Comparison of ENCODE assay signal across 24 cellular contexts in the genomic region with DNA sequence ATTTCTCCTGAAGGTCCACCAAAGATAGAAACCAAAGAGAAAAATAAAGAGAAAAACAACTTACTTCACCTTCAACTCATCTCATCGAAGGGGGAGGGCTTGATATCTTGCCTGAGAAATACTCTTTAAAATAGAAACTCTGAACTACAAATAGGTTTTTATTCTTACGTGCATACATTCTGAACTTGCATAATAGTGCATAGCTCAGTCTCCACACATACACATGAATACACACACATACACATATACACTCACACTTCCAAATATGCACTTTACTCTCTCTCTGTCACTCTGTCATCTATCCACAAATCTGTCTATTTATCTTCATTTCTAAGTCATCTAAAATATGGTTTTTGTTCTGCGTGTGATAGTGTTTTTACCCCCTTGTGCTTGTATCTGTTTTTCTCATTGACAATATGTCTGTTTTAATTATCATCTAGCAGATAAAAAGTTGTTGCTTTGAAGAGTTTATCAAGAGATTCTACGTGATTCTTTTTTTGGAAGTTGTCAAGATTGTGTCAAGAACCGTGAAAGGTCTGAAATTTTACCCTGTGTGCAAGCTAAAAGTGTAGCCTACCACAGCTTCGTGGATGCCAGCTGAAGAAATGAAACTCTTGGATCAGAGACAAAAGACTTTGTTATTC.
"Had no signal": no experiment of that assay in that cellular context is flagged by ENCODE, and none has a peak within 500 bp of the region (broad histone marks: within the 10 kb centered on the region; RNA-seq: fewer than 3 reads in every experiment).

No MANE protein-coding gene starts in this region.

- H3K36me3 ChIP-seq: esophagus squamous epithelium, gastroesophageal sphincter, left lung, lower lobe of right lung, neural progenitor cell, pancreas, sigmoid colon, upper lobe of left lung, vagina had no signal

- ATAC-seq: effector memory CD8-positive, alpha-beta T cell; gastroesophageal sphincter; left lung; lower lobe of right lung; natural killer cell; psoas muscle; stimulated activated naive B cell treated with anti-CD40 and anti-IgM and Interleukin-4, amounts not matched to agents 10 μg/mL and 1 μg/mL and 100 μg/mL, for 72 hours; stimulated activated naive CD8-positive, alpha-beta T cell treated with anti-CD3 and anti-CD28 coated beads, Interleukin-15, amount 100 ng/mL, for 72 hours had no signal

- H3K4me1 ChIP-seq: esophagus squamous epithelium, gastroesophageal sphincter, left lung, lower lobe of right lung, pancreas, psoas muscle, upper lobe of left lung, vagina had no signal

- DNase-seq: effector memory CD8-positive, alpha-beta T cell; esophagus squamous epithelium; foreskin fibroblast; glutamatergic neuron; immature natural killer cell; left lung; lower lobe of right lung; natural killer cell; nucleus accumbens; pancreas; psoas muscle; retina; sigmoid colon; stimulated activated CD4-positive, alpha-beta T cell treated with anti-CD3 and anti-CD28 coated beads, Interleukin-2, amount 100 ng/mL, for 24 hours; stimulated activated CD4-positive, alpha-beta T cell treated with anti-CD3 and anti-CD28 coated beads, Interleukin-4, amount 100 ng/mL, for 4 hours; stimulated activated naive B cell treated with anti-CD40 and anti-IgM and Interleukin-4, amounts not matched to agents 10 μg/mL and 1 μg/mL and 100 μg/mL, for 72 hours; stimulated activated naive CD8-positive, alpha-beta T cell treated with anti-CD3 and anti-CD28 coated beads, Interleukin-15, amount 100 ng/mL, for 72 hours; upper lobe of left lung had no signal

- H3K4me2 ChIP-seq: neural progenitor cell had no signal

- H3K4me3 ChIP-seq: esophagus squamous epithelium, gastroesophageal sphincter, left lung, lower lobe of right lung, neural progenitor cell, pancreas, psoas muscle, sigmoid colon, skin epidermis, upper lobe of left lung, vagina had no signal

- H3K9ac ChIP-seq: neural progenitor cell had no signal

- FAIRE-seq: colon, keratinocyte, pancreas had no signal

- H3K9me3 ChIP-seq: esophagus squamous epithelium, gastroesophageal sphincter, left lung, lower lobe of right lung, pancreas, psoas muscle, sigmoid colon, upper lobe of left lung, vagina had no signal

- H3K27me3 ChIP-seq: esophagus squamous epithelium, gastroesophageal sphincter, left lung, neural progenitor cell, pancreas, sigmoid colon, upper lobe of left lung, vagina had no signal

- H3K27ac ChIP-seq: esophagus squamous epithelium, gastroesophageal sphincter, left lung, lower lobe of right lung, neural progenitor cell, pancreas, psoas muscle, sigmoid colon, skin epidermis, upper lobe of left lung, vagina had no signal

- H2AFZ ChIP-seq: neural progenitor cell had no signal
